In the genomic region with DNA sequence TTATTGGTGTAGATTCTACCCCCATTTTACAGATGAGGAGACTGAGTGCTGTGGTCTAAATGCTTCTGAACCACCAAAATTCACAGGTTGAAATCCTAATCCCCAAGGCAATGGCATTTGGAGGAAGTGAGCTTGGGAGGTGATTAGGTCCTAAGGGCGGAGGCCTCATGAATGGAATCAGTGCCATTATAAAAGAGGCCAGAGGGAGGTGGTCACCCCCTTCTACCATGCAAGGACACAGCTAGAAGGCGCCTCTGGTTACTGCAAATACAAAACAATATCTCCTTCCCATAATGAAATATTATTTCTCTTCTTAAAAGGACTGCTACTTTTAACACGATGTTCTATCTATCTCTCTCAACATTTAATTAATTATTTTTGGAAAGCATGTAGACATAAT, we compare ENCODE assay signal across 1 cellular context.
TF ChIP-seq lines count a peak whose summit lies in the region.

No MANE protein-coding gene starts in this region.

TF ChIP-seq in WTC11, 78 proteins besides CTCF, POLR2A, EP300 and RAD21 (continued from another document):
- TF ChIP-seq FOXJ3 (CRISPR knock-in tag; IDR thresholded peaks at IDR 0.05; ENCODE audit: borderline replicate concordance) = no peak
- TF ChIP-seq, protein P1, sequence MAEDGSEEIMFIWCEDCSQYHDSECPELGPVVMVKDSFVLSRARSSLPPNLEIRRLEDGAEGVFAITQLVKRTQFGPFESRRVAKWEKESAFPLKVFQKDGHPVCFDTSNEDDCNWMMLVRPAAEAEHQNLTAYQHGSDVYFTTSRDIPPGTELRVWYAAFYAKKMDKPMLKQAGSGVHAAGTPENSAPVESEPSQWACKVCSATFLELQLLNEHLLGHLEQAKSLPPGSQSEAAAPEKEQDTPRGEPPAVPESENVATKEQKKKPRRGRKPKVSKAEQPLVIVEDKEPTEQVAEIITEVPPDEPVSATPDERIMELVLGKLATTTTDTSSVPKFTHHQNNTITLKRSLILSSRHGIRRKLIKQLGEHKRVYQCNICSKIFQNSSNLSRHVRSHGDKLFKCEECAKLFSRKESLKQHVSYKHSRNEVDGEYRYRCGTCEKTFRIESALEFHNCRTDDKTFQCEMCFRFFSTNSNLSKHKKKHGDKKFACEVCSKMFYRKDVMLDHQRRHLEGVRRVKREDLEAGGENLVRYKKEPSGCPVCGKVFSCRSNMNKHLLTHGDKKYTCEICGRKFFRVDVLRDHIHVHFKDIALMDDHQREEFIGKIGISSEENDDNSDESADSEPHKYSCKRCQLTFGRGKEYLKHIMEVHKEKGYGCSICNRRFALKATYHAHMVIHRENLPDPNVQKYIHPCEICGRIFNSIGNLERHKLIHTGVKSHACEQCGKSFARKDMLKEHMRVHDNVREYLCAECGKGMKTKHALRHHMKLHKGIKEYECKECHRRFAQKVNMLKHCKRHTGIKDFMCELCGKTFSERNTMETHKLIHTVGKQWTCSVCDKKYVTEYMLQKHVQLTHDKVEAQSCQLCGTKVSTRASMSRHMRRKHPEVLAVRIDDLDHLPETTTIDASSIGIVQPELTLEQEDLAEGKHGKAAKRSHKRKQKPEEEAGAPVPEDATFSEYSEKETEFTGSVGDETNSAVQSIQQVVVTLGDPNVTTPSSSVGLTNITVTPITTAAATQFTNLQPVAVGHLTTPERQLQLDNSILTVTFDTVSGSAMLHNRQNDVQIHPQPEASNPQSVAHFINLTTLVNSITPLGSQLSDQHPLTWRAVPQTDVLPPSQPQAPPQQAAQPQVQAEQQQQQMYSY (CRISPR knock-in tag; IDR thresholded peaks at IDR 0.05) = no peak
- TF ChIP-seq SMAD3 (CRISPR knock-in tag; IDR thresholded peaks at IDR 0.05; ENCODE audit: borderline replicate concordance) = no peak
- no peak for TF ChIP-seq GTF2I (CRISPR knock-in tag; conservative IDR thresholded peaks at IDR 0.05)
- TF ChIP-seq, protein P2, sequence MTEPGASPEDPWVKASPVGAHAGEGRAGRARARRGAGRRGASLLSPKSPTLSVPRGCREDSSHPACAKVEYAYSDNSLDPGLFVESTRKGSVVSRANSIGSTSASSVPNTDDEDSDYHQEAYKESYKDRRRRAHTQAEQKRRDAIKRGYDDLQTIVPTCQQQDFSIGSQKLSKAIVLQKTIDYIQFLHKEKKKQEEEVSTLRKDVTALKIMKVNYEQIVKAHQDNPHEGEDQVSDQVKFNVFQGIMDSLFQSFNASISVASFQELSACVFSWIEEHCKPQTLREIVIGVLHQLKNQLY (CRISPR knock-in tag; IDR thresholded peaks at IDR 0.05) = no peak
TF ChIP-seq in WTC11: peak in this region for 0.
